1 cellular context compared by ENCODE assay signal in genomic region chr14:103721334-103722120, GRCh38.
A peak's percentile ranks its signal among the peaks of the same experiment; 100 is the strongest.
TF ChIP-seq lines count a peak whose summit lies in the region.

No MANE protein-coding gene starts in this region.

TF ChIP-seq in HepG2, 621 proteins besides CTCF, POLR2A, EP300 and RAD21:
- TF ChIP-seq, protein P1, sequence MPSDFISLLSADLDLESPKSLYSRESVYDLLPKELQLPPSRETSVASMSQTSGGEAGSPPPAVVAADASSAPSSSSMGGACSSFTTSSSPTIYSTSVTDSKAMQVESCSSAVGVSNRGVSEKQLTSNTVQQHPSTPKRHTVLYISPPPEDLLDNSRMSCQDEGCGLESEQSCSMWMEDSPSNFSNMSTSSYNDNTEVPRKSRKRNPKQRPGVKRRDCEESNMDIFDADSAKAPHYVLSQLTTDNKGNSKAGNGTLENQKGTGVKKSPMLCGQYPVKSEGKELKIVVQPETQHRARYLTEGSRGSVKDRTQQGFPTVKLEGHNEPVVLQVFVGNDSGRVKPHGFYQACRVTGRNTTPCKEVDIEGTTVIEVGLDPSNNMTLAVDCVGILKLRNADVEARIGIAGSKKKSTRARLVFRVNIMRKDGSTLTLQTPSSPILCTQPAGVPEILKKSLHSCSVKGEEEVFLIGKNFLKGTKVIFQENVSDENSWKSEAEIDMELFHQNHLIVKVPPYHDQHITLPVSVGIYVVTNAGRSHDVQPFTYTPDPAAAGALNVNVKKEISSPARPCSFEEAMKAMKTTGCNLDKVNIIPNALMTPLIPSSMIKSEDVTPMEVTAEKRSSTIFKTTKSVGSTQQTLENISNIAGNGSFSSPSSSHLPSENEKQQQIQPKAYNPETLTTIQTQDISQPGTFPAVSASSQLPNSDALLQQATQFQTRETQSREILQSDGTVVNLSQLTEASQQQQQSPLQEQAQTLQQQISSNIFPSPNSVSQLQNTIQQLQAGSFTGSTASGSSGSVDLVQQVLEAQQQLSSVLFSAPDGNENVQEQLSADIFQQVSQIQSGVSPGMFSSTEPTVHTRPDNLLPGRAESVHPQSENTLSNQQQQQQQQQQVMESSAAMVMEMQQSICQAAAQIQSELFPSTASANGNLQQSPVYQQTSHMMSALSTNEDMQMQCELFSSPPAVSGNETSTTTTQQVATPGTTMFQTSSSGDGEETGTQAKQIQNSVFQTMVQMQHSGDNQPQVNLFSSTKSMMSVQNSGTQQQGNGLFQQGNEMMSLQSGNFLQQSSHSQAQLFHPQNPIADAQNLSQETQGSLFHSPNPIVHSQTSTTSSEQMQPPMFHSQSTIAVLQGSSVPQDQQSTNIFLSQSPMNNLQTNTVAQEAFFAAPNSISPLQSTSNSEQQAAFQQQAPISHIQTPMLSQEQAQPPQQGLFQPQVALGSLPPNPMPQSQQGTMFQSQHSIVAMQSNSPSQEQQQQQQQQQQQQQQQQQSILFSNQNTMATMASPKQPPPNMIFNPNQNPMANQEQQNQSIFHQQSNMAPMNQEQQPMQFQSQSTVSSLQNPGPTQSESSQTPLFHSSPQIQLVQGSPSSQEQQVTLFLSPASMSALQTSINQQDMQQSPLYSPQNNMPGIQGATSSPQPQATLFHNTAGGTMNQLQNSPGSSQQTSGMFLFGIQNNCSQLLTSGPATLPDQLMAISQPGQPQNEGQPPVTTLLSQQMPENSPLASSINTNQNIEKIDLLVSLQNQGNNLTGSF (CRISPR knock-in tag; IDR thresholded peaks at IDR 0.05), result no peak
- TF ChIP-seq ZBTB33 (CRISPR knock-in tag; IDR thresholded peaks at IDR 0.05), result peak; percentile 86
